2 cellular contexts compared by ENCODE assay signal in genomic region chr7:151907115-151907514, GRCh38. TPM values are rescaled to one million over a fixed set of nuclear protein-coding genes. Genes with fewer than 3 reads are reported as not detected.
"Had no signal": no experiment of that assay in that cellular context is flagged by ENCODE, and none has a peak within 500 bp of the region (broad histone marks: within the 10 kb centered on the region; RNA-seq: fewer than 3 reads in every experiment).

No MANE protein-coding gene starts in this region.

RNA-seq across cellular contexts. Expression of gene GALNTL5, which starts 49.1 kb away (rescaled TPM):
- total RNA-seq: G401, GM12878 had no signal
- polyA plus RNA-seq: GM12878 had no signal
